In genomic region chr2:169490834-169491233, GRCh38 we compare ENCODE assay signal across 25 cellular contexts. TPM values are rescaled to one million over a fixed set of nuclear protein-coding genes. Genes with fewer than 3 reads are reported as not detected.
DNase-seq lines count a peak whose midpoint lies in the region; ATAC-seq, FAIRE-seq and TF ChIP-seq lines count a peak whose summit lies in the region.
"Had no signal": no experiment of that assay in that cellular context is flagged by ENCODE, and none has a peak within 500 bp of the region (broad histone marks: within the 10 kb centered on the region; RNA-seq: fewer than 3 reads in every experiment).

No MANE protein-coding gene starts in this region.

- no peaks in the 10 kb centered on the region for H4K20me1 ChIP-seq in astrocyte (ENCODE audit: insufficient read depth, low read length)
- H4K20me1 ChIP-seq: BLaER1 treated with 17β-estradiol and CSF1 and Interleukin-3, amounts not matched to agents 10 nM and 100 nM had no signal

- H3K4me3 Mint-ChIP-seq in astrocyte (ENCODE audit: unreplicated experiment), result no peak overlapping the region
- H3K4me3 Mint-ChIP-seq in activated T-cell treated with anti-CD3 and anti-CD28 coated beads, Interleukin-2, amount 50 U/mL, for 24 hours, result no peak overlapping the region
- H3K4me3 Mint-ChIP-seq: B cell; CD4-positive, alpha-beta T cell; CD8-positive, alpha-beta T cell had no signal

- peaks cover 4% of the 10 kb centered on the region for H3K36me3 ChIP-seq in astrocyte (ENCODE audit: insufficient read depth, low read length)

- TF ChIP-seq EP300 in A549 (IDR thresholded peaks at IDR 0.05), result no peak

- TF ChIP-seq POLR2A in A549 (IDR thresholded peaks at IDR 0.05; ENCODE audit: low read length), result no peak

- peak; percentile 65 for FAIRE-seq in A549 (lab: Jason Lieb, UNC)
- peak; percentile 16 for FAIRE-seq in D721Med (lab: Jason Lieb, UNC)
- peak; percentile 55 for FAIRE-seq in astrocyte (lab: Jason Lieb, UNC)
- FAIRE-seq: GM12878, GM12892, GM18507 had no signal

- no peak overlapping the region for H3K27ac Mint-ChIP-seq in astrocyte (ENCODE audit: unreplicated experiment)
- H3K27ac Mint-ChIP-seq in activated T-cell treated with anti-CD3 and anti-CD28 coated beads, Interleukin-2, amount 50 U/mL, for 24 hours, result no peak overlapping the region
- H3K27ac Mint-ChIP-seq: B cell; CD4-positive, alpha-beta T cell; CD8-positive, alpha-beta T cell had no signal

- H3K9ac ChIP-seq in astrocyte (ENCODE audit: low read length), result no peak overlapping the region
- H3K9ac ChIP-seq: BLaER1 treated with 17β-estradiol and CSF1 and Interleukin-3, amounts not matched to agents 10 nM and 100 nM had no signal

- no peak for TF ChIP-seq CTCF in A549 (IDR thresholded peaks at IDR 0.05)
- TF ChIP-seq CTCF in D721Med (IDR thresholded peaks at IDR 0.05; ENCODE audit: insufficient read depth, missing control alignments), result no peak
- no peak for TF ChIP-seq CTCF in astrocyte (IDR thresholded peaks at IDR 0.05; ENCODE audit: insufficient read depth, low read depth, low read length)

- CTCF ChIA-PET in A549 (lab: Yijun Ruan, JAX), result interaction anchor here (0.6 kb wide), 1 partner anchor 1383 kb away, joined by 3 read pairs; no protein-coding TSS in a partner anchor

- H3K27me3 Mint-ChIP-seq in astrocyte (ENCODE audit: low read depth, unreplicated experiment), result no peaks in the 10 kb centered on the region
- no peaks in the 10 kb centered on the region for H3K27me3 Mint-ChIP-seq in activated T-cell treated with anti-CD3 and anti-CD28 coated beads, Interleukin-2, amount 50 U/mL, for 24 hours
- H3K27me3 Mint-ChIP-seq: B cell; CD4-positive, alpha-beta T cell had no signal

- TF ChIP-seq RAD21 in A549 (conservative IDR thresholded peaks at IDR 0.05 in 1 of 2, IDR thresholded peaks at IDR 0.05 in 1 of 2), result no peak

- H3K27ac ChIP-seq in A549, result no peak overlapping the region
- no peak overlapping the region for H3K27ac ChIP-seq in astrocyte (ENCODE audit: low read depth, low read length)
- H3K27ac ChIP-seq: BLaER1 treated with 17β-estradiol and CSF1 and Interleukin-3, amounts not matched to agents 10 nM and 100 nM; C4-2B had no signal

- H3K9me3 Mint-ChIP-seq in astrocyte (ENCODE audit: unreplicated experiment), result no peaks in the 10 kb centered on the region
- no peaks in the 10 kb centered on the region for H3K9me3 Mint-ChIP-seq in activated T-cell treated with anti-CD3 and anti-CD28 coated beads, Interleukin-2, amount 50 U/mL, for 24 hours
- H3K9me3 Mint-ChIP-seq: CD4-positive, alpha-beta T cell; CD8-positive, alpha-beta T cell had no signal

- no peak overlapping the region for H2AFZ ChIP-seq in astrocyte (ENCODE audit: low read depth, low read length)

- no peaks in the 10 kb centered on the region for H3K27me3 ChIP-seq in astrocyte (ENCODE audit: insufficient read depth, low read length)
- H3K27me3 ChIP-seq: BLaER1 treated with 17β-estradiol and CSF1 and Interleukin-3, amounts not matched to agents 10 nM and 100 nM had no signal

- H3K4me2 ChIP-seq in A549 (no peak overlapping the region), astrocyte (ENCODE audit: low read length) (no peak overlapping the region)
- H3K4me2 ChIP-seq: BLaER1 treated with 17β-estradiol and CSF1 and Interleukin-3, amounts not matched to agents 10 nM and 100 nM had no signal

- ATAC-seq in A549, result no peak
- ATAC-seq: CD8-positive, alpha-beta T cell; GM12878 had no signal

- peaks cover 4% of the 10 kb centered on the region for H3K36me3 Mint-ChIP-seq in astrocyte (ENCODE audit: low read depth, unreplicated experiment)
- peaks cover 26% of the 10 kb centered on the region for H3K36me3 Mint-ChIP-seq in activated T-cell treated with anti-CD3 and anti-CD28 coated beads, Interleukin-2, amount 50 U/mL, for 24 hours (ENCODE audit: low read depth)

- DNase-seq in A549 (ENCODE audit: low read depth in 1 of 2, low spot score in 1 of 2) (no peak), D721Med (ENCODE audit: insufficient read length, low spot score) (no peak), astrocyte (ENCODE audit: low read depth) (no peak), NCI-H524 treated with DMSO at 0.1 percent for 48 hours (lab: John Stamatoyannopoulos, UW) (no peak)
- no peak for DNase-seq in activated CD4-positive, alpha-beta T cell treated with anti-CD3 and anti-CD28 coated beads for 48 hours
- DNase-seq in activated T-cell treated with anti-CD3 and anti-CD28 coated beads, Interleukin-2, amount 50 U/mL, for 24 hours, result no peak
- DNase-seq: 8988T; AML-193; Caco-2; Calu3; CD4-positive, alpha-beta T cell; CD8-positive, alpha-beta T cell; DMS 273 treated with DMSO at 0.1 percent for 48 hours; DMS153; DMS53; DMS79; DND-41; EL; GDM1 had no signal

- H3K79me2 ChIP-seq in astrocyte (ENCODE audit: insufficient read depth, low read length), result no peaks in the 10 kb centered on the region

- H3K4me1 ChIP-seq in A549, result no peaks in the 10 kb centered on the region
- H3K4me1 ChIP-seq in astrocyte (ENCODE audit: insufficient read depth, low read length), result no peaks in the 10 kb centered on the region
- H3K4me1 ChIP-seq: BLaER1 treated with 17β-estradiol and CSF1 and Interleukin-3, amounts not matched to agents 10 nM and 100 nM had no signal

- POLR2A ChIA-PET in A549 (lab: Yijun Ruan, JAX), result interaction anchor here (0.6 kb wide), 1 partner anchor 331 kb away, joined by 3 read pairs; no protein-coding TSS in a partner anchor

- H3K4me3 ChIP-seq in A549 (no peak overlapping the region), astrocyte (ENCODE audit: insufficient read depth, low read depth, low read length) (no peak overlapping the region)
- H3K4me3 ChIP-seq: BLaER1 treated with 17β-estradiol and CSF1 and Interleukin-3, amounts not matched to agents 10 nM and 100 nM; GM12878 had no signal

- H3K9me3 ChIP-seq in A549 (no peaks in the 10 kb centered on the region), astrocyte (ENCODE audit: insufficient read depth, low read depth, low read length) (no peaks in the 10 kb centered on the region)
- H3K9me3 ChIP-seq: Caco-2 had no signal

- no peaks in the 10 kb centered on the region for H3K4me1 Mint-ChIP-seq in astrocyte (ENCODE audit: low read depth, unreplicated experiment)
- peaks cover 3% of the 10 kb centered on the region for H3K4me1 Mint-ChIP-seq in activated T-cell treated with anti-CD3 and anti-CD28 coated beads, Interleukin-2, amount 50 U/mL, for 24 hours (ENCODE audit: low read depth)
- H3K4me1 Mint-ChIP-seq: B cell had no signal

TF ChIP-seq in A549, 52 proteins besides CTCF, POLR2A, EP300 and RAD21 (continues in another document):
- TF ChIP-seq SREBF2 (IDR thresholded peaks at IDR 0.05) (no peak), NR3C1 (IDR thresholded peaks at IDR 0.05) (no peak), MYC (IDR thresholded peaks at IDR 0.05; ENCODE audit: borderline replicate concordance, low read length) (no peak), KDM1A (IDR thresholded peaks at IDR 0.05; ENCODE audit: low read depth) (no peak), CHD4 (IDR thresholded peaks at IDR 0.05; ENCODE audit: borderline replicate concordance) (no peak), GATA3 (IDR thresholded peaks at IDR 0.05; ENCODE audit: borderline replicate concordance) (no peak), HMGXB4 (CRISPR knock-in tag; IDR thresholded peaks at IDR 0.05; ENCODE audit: borderline replicate concordance) (no peak), ZNF302 (CRISPR knock-in tag; IDR thresholded peaks at IDR 0.05) (no peak), JUNB (IDR thresholded peaks at IDR 0.05) (no peak), TP53 (CRISPR knock-in tag; IDR thresholded peaks at IDR 0.05) (no peak), MAFK (IDR thresholded peaks at IDR 0.05; ENCODE audit: partially characterized antibody) (no peak), FOSL2 (IDR thresholded peaks at IDR 0.05) (no peak), FOSL2 (CRISPR knock-in tag; IDR thresholded peaks at IDR 0.05) (no peak), RCOR1 (IDR thresholded peaks at IDR 0.05; ENCODE audit: low read depth, low read length) (no peak), POLR2AphosphoS2 (conservative IDR thresholded peaks at IDR 0.05; ENCODE audit: low read length) (no peak)
- TF ChIP-seq, protein P1, sequence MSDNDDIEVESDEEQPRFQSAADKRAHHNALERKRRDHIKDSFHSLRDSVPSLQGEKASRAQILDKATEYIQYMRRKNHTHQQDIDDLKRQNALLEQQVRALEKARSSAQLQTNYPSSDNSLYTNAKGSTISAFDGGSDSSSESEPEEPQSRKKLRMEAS (IDR thresholded peaks at IDR 0.05), result no peak

RNA-seq across cellular contexts. Expression of gene BBS5, which starts 11.5 kb away (rescaled TPM):
- 1.6 and 1.7 TPM in 2 replicates for polyA plus RNA-seq in A549 (2011; rRNA removed)
- polyA plus RNA-seq in A549 (2012; cell fraction: cytosol; rRNA removed), result 2.4 and 3.5 TPM in 2 replicates
- 7.3 and 7.5 TPM in 2 replicates for polyA plus RNA-seq in A549 (2012; cell fraction: nucleus; rRNA removed)
- polyA plus RNA-seq in A549 (2017; fragmentation: RNase III; extraction: RNeasy Plus Mini Kit Qiagen cat#74134 plus additional on column Dnase treatment), result 5.3 to 6.0 TPM (median 5.4 TPM) in 3 replicates
- 1.5 and 2.4 TPM in 2 replicates for polyA minus RNA-seq in A549 (2011; rRNA and poly(A)+ RNA removed)
- 3.9 and 4.0 TPM in 2 replicates for total RNA-seq in astrocyte

RNA-seq across cellular contexts. Expression of gene KLHL41, which starts 18.7 kb away (rescaled TPM):
- polyA plus RNA-seq in A549 (2011; rRNA removed), result 0.04 and 0.08 TPM in 2 replicates
- polyA plus RNA-seq in A549 (2012; cell fraction: cytosol; rRNA removed), result 0.03 TPM in 1 of 2 replicates, not detected in the other
- polyA plus RNA-seq in A549 (2012; cell fraction: nucleus; rRNA removed), result 0.02 TPM in 1 of 2 replicates, not detected in the other
- polyA plus RNA-seq in A549 (2017; fragmentation: RNase III; extraction: RNeasy Plus Mini Kit Qiagen cat#74134 plus additional on column Dnase treatment), result 0.05 to 0.12 TPM (median 0.06 TPM) in 3 replicates
- not detected in 2 replicates for polyA minus RNA-seq in A549 (2011; rRNA and poly(A)+ RNA removed)
- not detected in 2 replicates for total RNA-seq in astrocyte
- total RNA-seq: Caco-2; CD4-positive, alpha-beta T cell; CD8-positive, alpha-beta T cell had no signal
